ENCODE assay signal across 26 cellular contexts in genomic region chr20:7500362-7500761, GRCh38.
"Had no signal": no experiment of that assay in that cellular context is flagged by ENCODE, and none has a peak within 500 bp of the region (broad histone marks: within the 10 kb centered on the region; RNA-seq: fewer than 3 reads in every experiment).

No MANE protein-coding gene starts in this region.

- H3K27me3 ChIP-seq: heart right ventricle, ovary, spleen, testis, tibial artery had no signal

- FAIRE-seq: endometrium, islet of Langerhans, urothelium cell line had no signal

- H3K27ac ChIP-seq: heart right ventricle, ovary, psoas muscle, skin epidermis, spleen, testis, tibial artery had no signal

- ATAC-seq: effector memory CD8-positive, alpha-beta T cell; heart right ventricle; left cardiac atrium; left ventricle myocardium superior; natural killer cell; psoas muscle; right cardiac atrium; stimulated activated memory B cell treated with anti-CD40 and anti-IgM and Interleukin-4, amounts not matched to agents 10 μg/mL and 1 μg/mL and 100 μg/mL, for 72 hours; stimulated activated naive CD8-positive, alpha-beta T cell treated with anti-CD3 and anti-CD28 coated beads, Interleukin-15, Interleukin-2, amounts not matched to agents 100 U/mL and 50 U/mL, for 24 hours had no signal

- H3K9me3 ChIP-seq: heart right ventricle, ovary, psoas muscle, testis, tibial artery had no signal

- DNase-seq: cortex of kidney; effector memory CD8-positive, alpha-beta T cell; foreskin melanocyte; glutamatergic neuron; heart right ventricle; hippocampal formation; left cardiac atrium; left ventricle myocardium superior; natural killer cell; occipital lobe; ovary; posterior cingulate gyrus; psoas muscle; right cardiac atrium; spleen; stimulated activated CD4-positive, alpha-beta T cell treated with anti-CD3 and anti-CD28 coated beads, Interleukin-4, amount 100 ng/mL, for 4 hours; stimulated activated naive CD8-positive, alpha-beta T cell treated with anti-CD3 and anti-CD28 coated beads, Interleukin-15, Interleukin-2, amounts not matched to agents 100 U/mL and 50 U/mL, for 24 hours; substantia nigra; testis; tibial artery had no signal

- H3K4me3 ChIP-seq: heart right ventricle, lung, ovary, psoas muscle, skin epidermis, spleen, testis, tibial artery had no signal

- H3K4me1 ChIP-seq: psoas muscle, spleen, testis had no signal

- H3K36me3 ChIP-seq: heart right ventricle, ovary, spleen, tibial artery had no signal
